Comparison of ENCODE assay signal across 9 cellular contexts in genomic region chr12:64010069-64010686, GRCh38.
DNase-seq lines count a peak whose midpoint lies in the region; ATAC-seq and TF ChIP-seq lines count a peak whose summit lies in the region.
"Had no signal": no experiment of that assay in that cellular context is flagged by ENCODE, and none has a peak within 500 bp of the region (broad histone marks: within the 10 kb centered on the region; RNA-seq: fewer than 3 reads in every experiment).

No MANE protein-coding gene starts in this region.

- intact Hi-C loops in adrenal gland (cut with DNase I): no loop called here
- intact Hi-C loops in dorsolateral prefrontal cortex (cut with DNase I): no loop called here

- no peak for TF ChIP-seq POLR2A in GM18505 (IDR thresholded peaks at IDR 0.05; ENCODE audit: borderline replicate concordance, extremely low read depth, insufficient read depth, insufficient read length)
- no peak for TF ChIP-seq POLR2A in adrenal gland (IDR thresholded peaks at IDR 0.05)

- no peaks in the 10 kb centered on the region for H3K9me3 ChIP-seq in adrenal gland (replicated peaks in 1 of 3)

- H3K4me3 ChIP-seq in adrenal gland (no peak overlapping the region), dorsolateral prefrontal cortex (no peak overlapping the region)

- ATAC-seq in GM18505 (IDR thresholded peaks at IDR 0.05; ENCODE audit: unreplicated experiment) (peak; percentile 82), HG02588 (IDR thresholded peaks at IDR 0.05; ENCODE audit: unreplicated experiment) (peak; percentile 91)

- no peak overlapping the region for H3K27ac Mint-ChIP-seq in progenitor cell of endocrine pancreas

- TF ChIP-seq CTCF in adrenal gland (IDR thresholded peaks at IDR 0.05) (no peak), dorsolateral prefrontal cortex (IDR thresholded peaks at IDR 0.05 in 54 of 56, conservative IDR thresholded peaks at IDR 0.05 in 2 of 56; ENCODE audit: low read depth in 1 of 56, partially characterized antibody in 56 of 56) (no peak), progenitor cell of endocrine pancreas (IDR thresholded peaks at IDR 0.05; ENCODE audit: unreplicated experiment) (no peak)

- H3K4me1 ChIP-seq in adrenal gland (replicated peaks in 1 of 2): peaks cover 4 to 5% of the 10 kb centered on the region in 2 donors

- peak; percentile 23 for DNase-seq in NCI-H69 (lab: John Stamatoyannopoulos, UW)
- DNase-seq in left kidney (ENCODE audit: low read depth, low spot score): peak; percentile 38
- no peak for DNase-seq in NCI-H345 (lab: John Stamatoyannopoulos, UW)
- no peak for DNase-seq in adrenal gland
- DNase-seq in dorsolateral prefrontal cortex: no peak
- DNase-seq in progenitor cell of endocrine pancreas (ENCODE audit: low spot score, unreplicated experiment): no peak
- DNase-seq: NCI-H446 treated with DMSO at 0.1 percent for 48 hours had no signal

- H3K27me3 ChIP-seq in adrenal gland (no peaks in the 10 kb centered on the region), dorsolateral prefrontal cortex (no peaks in the 10 kb centered on the region)

- H3K36me3 Mint-ChIP-seq in progenitor cell of endocrine pancreas (ENCODE audit: insufficient read depth): peaks cover 5% of the 10 kb centered on the region

- 75 to 85% (median 81%) methylated on average over 4 of the region's 4 CpGs for WGBS in adrenal gland, 4 donors

- no peaks in the 10 kb centered on the region for H3K36me3 ChIP-seq in adrenal gland (replicated peaks in 1 of 2)

- H3K27me3 Mint-ChIP-seq in progenitor cell of endocrine pancreas: no peaks in the 10 kb centered on the region

- peaks cover 8% of the 10 kb centered on the region for H3K9me3 Mint-ChIP-seq in progenitor cell of endocrine pancreas (ENCODE audit: low read depth)

- H3K27ac ChIP-seq in adrenal gland (no peak overlapping the region), dorsolateral prefrontal cortex (peak overlapping the region in 3 of 59 donors; percentile 5 to 20 (median 14))

- no peak overlapping the region for H3K4me3 Mint-ChIP-seq in progenitor cell of endocrine pancreas (ENCODE audit: low read depth)

- peaks cover 4% of the 10 kb centered on the region for H3K4me1 Mint-ChIP-seq in progenitor cell of endocrine pancreas (ENCODE audit: low read depth)

Comparison
In these comparisons a context has a peak if more than half of its experiments do, and no peak if none do; other contexts are left out.
1. DNase-seq: peak in NCI-H69 (single experiment) and left kidney (single experiment); none in NCI-H345 (single experiment), adrenal gland (0 of 7), dorsolateral prefrontal cortex (0 of 10) and progenitor cell of endocrine pancreas (single experiment).